Comparison of ENCODE assay signal across 29 cellular contexts in genomic region chr22:46388647-46389046, GRCh38.
"Had no signal": no experiment of that assay in that cellular context is flagged by ENCODE, and none has a peak within 500 bp of the region (broad histone marks: within the 10 kb centered on the region; RNA-seq: fewer than 3 reads in every experiment).

No MANE protein-coding gene starts in this region.

- H3K4me1 Mint-ChIP-seq: endodermal cell had no signal

- H3K27me3 ChIP-seq: colonic mucosa, dorsolateral prefrontal cortex, esophagus muscularis mucosa, esophagus squamous epithelium, foreskin keratinocyte, gastrocnemius medialis, gastroesophageal sphincter, heart left ventricle, heart right ventricle had no signal

- H3K4me3 ChIP-seq: colonic mucosa, coronary artery, dorsolateral prefrontal cortex, esophagus muscularis mucosa, esophagus squamous epithelium, gastrocnemius medialis, gastroesophageal sphincter, heart left ventricle, heart right ventricle had no signal

- H3K27me3 Mint-ChIP-seq: dendritic cell treated with granulocyte-macrophage colony-stimulating factor and Interleukin-4, amounts not matched to agents 40 ng/mL and 50 ng/mL, for 4 days had no signal

- ATAC-seq: effector memory CD8-positive, alpha-beta T cell; esophagus mucosa; foreskin keratinocyte; gastrocnemius medialis; gastroesophageal sphincter; heart left ventricle; heart right ventricle had no signal

- H3K4me1 ChIP-seq: colonic mucosa, foreskin keratinocyte, gastroesophageal sphincter had no signal

- H3K9me3 Mint-ChIP-seq: dendritic cell treated with granulocyte-macrophage colony-stimulating factor and Interleukin-4, amounts not matched to agents 40 ng/mL and 50 ng/mL, for 4 days; effector memory CD8-positive, alpha-beta T cell; endodermal cell had no signal

- FAIRE-seq: colon, endometrium, endothelial cell of umbilical vein, frontal cortex had no signal

- H3K27ac ChIP-seq: colonic mucosa, coronary artery, dorsolateral prefrontal cortex, epithelial cell of prostate, esophagus muscularis mucosa, esophagus squamous epithelium, foreskin keratinocyte, gastrocnemius medialis, gastroesophageal sphincter, heart left ventricle, heart right ventricle had no signal

- H3K36me3 ChIP-seq: colonic mucosa, esophagus muscularis mucosa, gastrocnemius medialis, gastroesophageal sphincter, heart left ventricle, heart right ventricle had no signal

- DNase-seq: colonic mucosa; cortex of kidney; dermis blood vessel endothelial cell; dorsolateral prefrontal cortex; effector CD4-positive, alpha-beta T cell; effector CD8-positive, alpha-beta T cell; effector memory CD4-positive, alpha-beta T cell; effector memory CD8-positive, alpha-beta T cell; endodermal cell; erythroblast; esophagus squamous epithelium; foreskin fibroblast; foreskin keratinocyte; foreskin melanocyte; gastrocnemius medialis; glutamatergic neuron; head of caudate nucleus; heart left ventricle; heart right ventricle had no signal

- H3K4me3 Mint-ChIP-seq: dendritic cell treated with granulocyte-macrophage colony-stimulating factor and Interleukin-4, amounts not matched to agents 40 ng/mL and 50 ng/mL, for 4 days; effector memory CD8-positive, alpha-beta T cell; endodermal cell had no signal

- H3K27ac Mint-ChIP-seq: dendritic cell treated with granulocyte-macrophage colony-stimulating factor and Interleukin-4, amounts not matched to agents 40 ng/mL and 50 ng/mL, for 4 days; effector memory CD8-positive, alpha-beta T cell; endodermal cell had no signal

- H3K9me3 ChIP-seq: colonic mucosa, esophagus muscularis mucosa, esophagus squamous epithelium, gastrocnemius medialis, gastroesophageal sphincter, heart left ventricle, heart right ventricle had no signal
